Comparison of ENCODE assay signal across 10 cellular contexts in the genomic region with DNA sequence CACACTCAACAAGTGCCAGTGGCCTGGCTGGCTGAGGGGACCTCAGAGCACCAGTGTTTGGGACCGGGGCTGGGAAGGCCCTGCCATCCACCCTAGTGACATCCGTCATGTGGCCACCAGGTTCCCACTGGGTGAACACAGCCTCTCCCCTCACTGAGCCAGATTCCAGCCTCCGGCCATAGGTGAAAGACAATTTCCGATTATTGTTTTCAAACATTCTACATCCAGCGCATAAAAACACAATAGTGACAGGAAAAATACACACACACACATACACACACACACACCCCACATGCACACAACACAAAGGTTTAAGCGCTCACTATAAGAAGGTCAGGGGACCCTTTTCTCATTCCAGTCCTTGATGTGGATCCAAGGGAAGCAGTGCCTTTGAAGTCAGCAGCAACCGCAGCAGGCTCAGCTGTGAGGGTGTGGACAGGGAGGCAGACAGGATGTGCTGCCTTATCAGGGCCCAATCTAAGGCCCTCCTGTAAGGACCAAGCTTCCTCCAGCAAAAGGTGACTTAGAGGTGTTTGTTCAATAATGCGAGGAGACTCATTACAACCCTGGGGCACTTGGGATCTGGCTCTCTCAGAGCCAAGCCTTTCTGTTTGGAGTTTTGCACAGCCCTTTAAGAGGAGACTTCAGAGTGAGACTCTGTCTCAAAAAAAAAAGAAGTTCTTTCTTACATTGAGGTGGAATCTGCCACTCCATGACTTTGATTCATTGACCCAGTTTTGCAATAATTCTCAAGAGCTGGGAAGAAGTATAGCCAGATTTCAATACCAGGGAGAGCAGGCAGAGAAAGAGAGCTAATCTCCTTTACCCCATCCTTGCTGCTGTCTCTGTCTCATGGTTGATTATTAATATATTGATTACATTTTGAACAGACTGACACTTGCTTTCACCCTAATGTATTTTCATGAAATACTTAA.
A peak's percentile ranks its signal among the peaks of the same experiment; 100 is the strongest.
DNase-seq lines count a peak whose midpoint lies in the region; ATAC-seq and TF ChIP-seq lines count a peak whose summit lies in the region.
"Had no signal": no experiment of that assay in that cellular context is flagged by ENCODE, and none has a peak within 500 bp of the region (broad histone marks: within the 10 kb centered on the region; RNA-seq: fewer than 3 reads in every experiment).

No MANE protein-coding gene starts in this region.

- peak in 2 of 4 donors; percentile 14 to 26 for ATAC-seq in psoas muscle

- H3K9me3 ChIP-seq in psoas muscle (no peaks in the 10 kb centered on the region), BE2C (no peaks in the 10 kb centered on the region)

- no peak overlapping the region for H3K4me3 ChIP-seq in fibroblast of the aortic adventitia (ENCODE audit: low read depth, low read length)
- H3K4me3 ChIP-seq in psoas muscle = no peak overlapping the region
- no peak overlapping the region for H3K4me3 ChIP-seq in BE2C (ENCODE audit: low read depth, low read length)

- no peaks in the 10 kb centered on the region for H3K27me3 ChIP-seq in psoas muscle (ENCODE audit: insufficient read depth in 3 of 3, low read length in 2 of 3)
- no peaks in the 10 kb centered on the region for H3K27me3 ChIP-seq in BE2C

- DNase-seq in ELR (ENCODE audit: low read depth) = peak; percentile 20
- peak; percentile 5 to 14 for DNase-seq in activated CD4-positive, alpha-beta T cell treated with anti-CD3 and anti-CD28 coated beads, Interleukin-2, amount 50 U/mL, for 48 hours
- peak; percentile 53 for DNase-seq in fibroblast of the aortic adventitia (ENCODE audit: low read depth)
- no peak for DNase-seq in psoas muscle
- DNase-seq in UCSD-AML1 (lab: John Stamatoyannopoulos, UW; ENCODE audit: unreplicated experiment) = no peak
- no peak for DNase-seq in BE2C
- no peak for DNase-seq in NCI-H82 treated with DMSO at 0.1 percent for 48 hours (lab: John Stamatoyannopoulos, UW; ENCODE audit: unreplicated experiment)
- DNase-seq in AG08396 (ENCODE audit: low spot score) = no peak
- DNase-seq: aorta, SW 1271 had no signal

- TF ChIP-seq CTCF in fibroblast of the aortic adventitia (IDR thresholded peaks at IDR 0.05; ENCODE audit: insufficient read depth, low read length) (no peak), psoas muscle (IDR thresholded peaks at IDR 0.05) (no peak), BE2C (IDR thresholded peaks at IDR 0.05; ENCODE audit: low read depth, low read length) (no peak)

- 70 to 79% (median 77%) methylated on average over 8 of the region's 8 CpGs for WGBS in psoas muscle, 3 donors

- no peaks in the 10 kb centered on the region for H3K36me3 ChIP-seq in psoas muscle (ENCODE audit: insufficient read depth in 1 of 2, low read depth in 1 of 2)
- H3K36me3 ChIP-seq in BE2C = no peaks in the 10 kb centered on the region

- H3K4me1 ChIP-seq in psoas muscle (peaks cover 25% of the 10 kb centered on the region), BE2C (no peaks in the 10 kb centered on the region)

- intact Hi-C loops in psoas muscle (cut with DNase I) = no loop called here

- peak overlapping the region; percentile 76 for H3K27ac ChIP-seq in psoas muscle

Comparison
In these comparisons a context has a peak if more than half of its experiments do, and no peak if none do; other contexts are left out.
1. DNase-seq: peak in ELR (single experiment), activated CD4-positive, alpha-beta T cell treated with anti-CD3 and anti-CD28 coated beads, Interleukin-2, amount 50 U/mL, for 48 hours (2 of 2) and fibroblast of the aortic adventitia (single experiment); none in psoas muscle (0 of 2), UCSD-AML1 (single experiment), BE2C (single experiment), NCI-H82 treated with DMSO at 0.1 percent for 48 hours (single experiment) and AG08396 (single experiment).